ENCODE assay signal across 15 cellular contexts in the genomic region with DNA sequence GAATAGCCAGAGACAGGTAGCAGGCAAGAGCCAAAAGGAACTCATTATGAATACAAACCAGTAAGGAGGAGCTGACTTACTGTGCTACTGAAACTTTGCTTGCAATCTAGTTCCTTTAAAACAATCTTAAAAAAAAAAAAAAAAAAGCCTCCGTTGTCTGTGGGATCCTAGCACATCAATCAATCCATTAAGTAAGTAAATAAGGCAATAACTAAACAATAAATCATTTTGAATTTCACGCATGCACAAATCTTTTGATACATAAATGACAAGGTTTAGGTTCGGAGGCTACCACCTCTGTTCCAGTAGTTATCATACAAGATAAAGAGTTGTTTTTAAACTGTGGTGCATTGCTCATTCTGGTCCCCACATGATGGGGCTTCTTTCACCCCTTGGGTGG.
"Had no signal": no experiment of that assay in that cellular context is flagged by ENCODE, and none has a peak within 500 bp of the region (broad histone marks: within the 10 kb centered on the region; RNA-seq: fewer than 3 reads in every experiment).

No MANE protein-coding gene starts in this region.

- H3K27me3 ChIP-seq: foreskin keratinocyte, heart right ventricle, neutrophil, upper lobe of left lung had no signal

- H3K27ac ChIP-seq: coronary artery, foreskin keratinocyte, heart right ventricle, neutrophil, upper lobe of left lung, WERI-Rb-1 had no signal

- H3K36me3 ChIP-seq: heart right ventricle, neutrophil, upper lobe of left lung, WERI-Rb-1 had no signal

- ATAC-seq: activated CD8-positive, alpha-beta memory T cell treated with anti-CD3 and anti-CD28 coated beads, Interleukin-2, amount 10 ng/mL, durations not matched to agents 7 days and 5 days; foreskin keratinocyte; heart right ventricle; stimulated activated naive CD8-positive, alpha-beta T cell treated with anti-CD3 and anti-CD28 coated beads, Interleukin-15, Interleukin-2, amounts not matched to agents 100 U/mL and 50 U/mL, for 24 hours; T-helper 17 cell had no signal

- FAIRE-seq: small intestine had no signal

- DNase-seq: activated CD4-positive, alpha-beta T cell treated with anti-CD3 and anti-CD28 coated beads, Interleukin-2, amount 50 U/mL, for 48 hours; activated CD8-positive, alpha-beta memory T cell treated with anti-CD3 and anti-CD28 coated beads, Interleukin-2, amount 10 ng/mL, durations not matched to agents 7 days and 5 days; activated naive CD4-positive, alpha-beta T cell treated with anti-CD3 and anti-CD28 coated beads, Interleukin-2, amount 50 U/mL, for 16 hours; activated T-cell treated with anti-CD3 and anti-CD28 coated beads, Interleukin-2, amount 50 U/mL, for 24 hours; effector CD4-positive, alpha-beta T cell; foreskin keratinocyte; heart right ventricle; naive B cell; small intestine; stimulated activated naive CD8-positive, alpha-beta T cell treated with anti-CD3 and anti-CD28 coated beads, Interleukin-15, Interleukin-2, amounts not matched to agents 100 U/mL and 50 U/mL, for 24 hours; T-helper 17 cell; WERI-Rb-1 had no signal

- H3K4me1 ChIP-seq: foreskin keratinocyte had no signal

- H3K4me3 ChIP-seq: heart right ventricle, upper lobe of left lung had no signal

- H3K9me3 ChIP-seq: heart right ventricle, neutrophil, upper lobe of left lung had no signal
